In the genomic region with DNA sequence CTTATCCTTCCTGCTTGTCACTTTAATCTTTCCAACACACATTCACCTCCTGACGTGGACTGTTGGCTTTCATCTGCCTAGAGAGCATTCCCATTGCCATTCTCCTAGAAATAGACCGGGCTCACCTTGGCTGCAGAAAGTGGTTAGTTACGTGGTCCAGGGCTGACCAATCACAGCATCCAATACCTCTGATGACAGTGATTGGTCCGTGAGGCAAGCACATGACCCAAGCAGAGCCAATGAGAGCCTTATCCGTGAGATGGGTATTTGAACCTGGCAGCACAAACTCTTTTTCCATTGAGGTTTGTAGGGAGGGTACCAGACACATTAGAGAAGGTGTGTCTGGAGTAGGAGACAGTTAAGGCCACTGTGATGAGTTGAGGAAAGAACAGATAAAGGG, we compare ENCODE assay signal across 16 cellular contexts.
A peak's percentile ranks its signal among the peaks of the same experiment; 100 is the strongest.
DNase-seq lines count a peak whose midpoint lies in the region; ATAC-seq, FAIRE-seq and TF ChIP-seq lines count a peak whose summit lies in the region.
"Had no signal": no experiment of that assay in that cellular context is flagged by ENCODE, and none has a peak within 500 bp of the region (broad histone marks: within the 10 kb centered on the region; RNA-seq: fewer than 3 reads in every experiment).

No MANE protein-coding gene starts in this region.

- H3K27me3 ChIP-seq in HCT116 (ENCODE audit: insufficient read depth, low read length) = 0 out of 2 replicates have a peak, but pooled peaks cover 3% of the 10 kb centered on the region
- H3K27me3 ChIP-seq in GM12878 (replicated peaks in 1 of 2; ENCODE audit: control insufficient read depth in 2 of 2, insufficient read depth in 2 of 2, low read length in 1 of 2) = no peaks in the 10 kb centered on the region
- H3K27me3 ChIP-seq in mesenchymal stem cell (ENCODE audit: control insufficient read depth in 1 of 2, insufficient read depth in 1 of 2, low read length in 2 of 2) = no peaks in the 10 kb centered on the region

- H3K14ac ChIP-seq in mesenchymal stem cell (ENCODE audit: low read length in 2 of 2) = no peak overlapping the region

- ATAC-seq in A549 = no peak
- peak; percentile 54; the same call in 1 of the 2 replicates for ATAC-seq in HCT116
- ATAC-seq in GM12878 = no peak

- no peak overlapping the region for H3K18ac ChIP-seq in mesenchymal stem cell (ENCODE audit: low read depth in 1 of 2, low read length in 2 of 2)

- POLR2A ChIA-PET in A549 (lab: Yijun Ruan, JAX) = no interaction called here
- POLR2A ChIA-PET in HCT116 (lab: Charles Lee) = no interaction called here
- POLR2A ChIA-PET in GM12878 (lab: Charles Lee) = no interaction called here

- H4K8ac ChIP-seq in mesenchymal stem cell (ENCODE audit: low read length) = no peak overlapping the region

- TF ChIP-seq CTCF in A549 (IDR thresholded peaks at IDR 0.05) = no peak
- TF ChIP-seq CTCF in HCT116 (IDR thresholded peaks at IDR 0.05 in 2 of 3, conservative IDR thresholded peaks at IDR 0.05 in 1 of 3; ENCODE audit: borderline replicate concordance in 1 of 3, insufficient read depth in 1 of 3, low read depth in 2 of 3, low read length in 2 of 3) = no peak
- no peak for TF ChIP-seq CTCF in GM12878 (IDR thresholded peaks at IDR 0.05 in 2 of 3, conservative IDR thresholded peaks at IDR 0.05 in 1 of 3; ENCODE audit: control insufficient read depth in 2 of 3, extremely low read depth in 1 of 3, insufficient read depth in 1 of 3, low read depth in 3 of 3, low read length in 3 of 3)
- no peak for TF ChIP-seq CTCF in glutamatergic neuron (IDR thresholded peaks at IDR 0.05; ENCODE audit: partially characterized antibody, unreplicated experiment)

- no peaks in the 10 kb centered on the region for H3K9me3 Mint-ChIP-seq in glutamatergic neuron (ENCODE audit: unreplicated experiment)
- H3K9me3 Mint-ChIP-seq: CD4-positive, alpha-beta T cell had no signal

- no peaks in the 10 kb centered on the region for H3K36me3 ChIP-seq in HCT116 (ENCODE audit: control insufficient read depth in 1 of 2, insufficient read depth in 2 of 2, low read length in 2 of 2)
- H3K36me3 ChIP-seq in GM12878 (ENCODE audit: control insufficient read depth in 2 of 2, insufficient read depth in 2 of 2, low read length in 1 of 2) = no peaks in the 10 kb centered on the region; a peak in 1 of 4 replicates
- peaks cover 0 to 4% of the 10 kb centered on the region in 2 experiments for H3K36me3 ChIP-seq in mesenchymal stem cell (ENCODE audit: control insufficient read depth in 1 of 2, insufficient read depth in 2 of 2, low read depth in 1 of 2, low read length in 2 of 2)

- H3K27ac ChIP-seq in A549 (peak overlapping the region; percentile 91 to 94), HCT116 (ENCODE audit: low read depth, low read length) (no peak overlapping the region), GM12878 (ENCODE audit: control insufficient read depth, insufficient read depth) (no peak overlapping the region), mesenchymal stem cell (ENCODE audit: low read length, poor library complexity, severe bottlenecking) (no peak overlapping the region)

- no peak overlapping the region for H3K4me2 ChIP-seq in A549
- H3K4me2 ChIP-seq in HCT116 (ENCODE audit: low read length) = no peak overlapping the region
- H3K4me2 ChIP-seq in GM12878 (ENCODE audit: control insufficient read depth, insufficient read depth) = no peak overlapping the region
- no peak overlapping the region for H3K4me2 ChIP-seq in mesenchymal stem cell (ENCODE audit: low read length, poor library complexity, severe bottlenecking)

- H3K79me2 ChIP-seq in HCT116 (ENCODE audit: insufficient read depth, low read length) (no peaks in the 10 kb centered on the region), GM12878 (ENCODE audit: control insufficient read depth, insufficient read depth, low read length) (no peaks in the 10 kb centered on the region)

- H3K9me3 ChIP-seq in A549 (peaks cover 7% of the 10 kb centered on the region; the same call in 1 of the 3 replicates), HCT116 (ENCODE audit: control insufficient read depth in 1 of 2, insufficient read depth in 1 of 2, low read depth in 1 of 2, low read length in 2 of 2) (no peaks in the 10 kb centered on the region), GM12878 (replicated peaks; ENCODE audit: control insufficient read depth, insufficient read depth, low read length) (no peaks in the 10 kb centered on the region), mesenchymal stem cell (ENCODE audit: control insufficient read depth, low read length) (no peaks in the 10 kb centered on the region)

- no peaks in the 10 kb centered on the region for H3K36me3 Mint-ChIP-seq in glutamatergic neuron (ENCODE audit: unreplicated experiment)

- H3K9ac ChIP-seq in HCT116 (ENCODE audit: low read length) = no peak overlapping the region
- no peak overlapping the region for H3K9ac ChIP-seq in GM12878 (ENCODE audit: control insufficient read depth, insufficient read depth, low read length)
- H3K9ac ChIP-seq in mesenchymal stem cell (ENCODE audit: low read length) = no peak overlapping the region

- peaks cover 4% of the 10 kb centered on the region for H3K79me1 ChIP-seq in mesenchymal stem cell (replicated peaks; ENCODE audit: low read length, poor library complexity, severe bottlenecking)

- no peak overlapping the region for H3K27ac Mint-ChIP-seq in glutamatergic neuron (ENCODE audit: unreplicated experiment)
- H3K27ac Mint-ChIP-seq: B cell; CD4-positive, alpha-beta T cell had no signal

- no peak overlapping the region for H2BK5ac ChIP-seq in mesenchymal stem cell (ENCODE audit: low read depth, low read length, poor library complexity, severe bottlenecking)

- no peak for TF ChIP-seq POLR2A in A549 (IDR thresholded peaks at IDR 0.05; ENCODE audit: low read length)
- TF ChIP-seq POLR2A in HCT116 (IDR thresholded peaks at IDR 0.05; ENCODE audit: borderline replicate concordance, extremely low read depth, insufficient read depth, insufficient read length) = no peak
- TF ChIP-seq POLR2A in GM12878 (IDR thresholded peaks at IDR 0.05; ENCODE audit: low read depth, low read length) = no peak

- H2BK15ac ChIP-seq in mesenchymal stem cell (ENCODE audit: low read depth, poor library complexity, severe bottlenecking) = no peak overlapping the region

- no peak overlapping the region for H2BK12ac ChIP-seq in mesenchymal stem cell (ENCODE audit: low read length in 2 of 2)

- WGBS in A549 (ENCODE audit: missing lambda C conversion rate) = 91% methylated on average over 5 of the region's 5 CpGs
- WGBS in GM12878 (ENCODE audit: insufficient coverage, insufficient replicate concordance, low lambda C conversion rate, missing lambda C conversion rate) = 67% methylated on average over 5 of the region's 5 CpGs
- 93% methylated on average over 5 of the region's 5 CpGs for WGBS in mesenchymal stem cell

- no peak overlapping the region for H2BK120ac ChIP-seq in mesenchymal stem cell (ENCODE audit: low read depth, low read length)

- no peak overlapping the region for H3K23ac ChIP-seq in mesenchymal stem cell (ENCODE audit: low read length in 2 of 2)

- TF ChIP-seq RAD21 in A549 (conservative IDR thresholded peaks at IDR 0.05 in 1 of 2, IDR thresholded peaks at IDR 0.05 in 1 of 2) (no peak), HCT116 (IDR thresholded peaks at IDR 0.05; ENCODE audit: low read depth) (no peak), GM12878 (IDR thresholded peaks at IDR 0.05; ENCODE audit: insufficient read depth, low read depth, low read length) (no peak)

- no TSS peak for BruUV-seq in HCT116 (replicated peaks; lab: Mats Ljungman, UMichigan)
- BruUV-seq in GM12878 (replicated peaks; lab: Mats Ljungman, UMichigan) = no TSS peak

- no peak overlapping the region for H4K91ac ChIP-seq in mesenchymal stem cell (ENCODE audit: low read length)

- RAD21 ChIA-PET in HCT116 (lab: Charles Lee; ENCODE audit: low non-redundant PET in 1 of 2, low total read pairs in 2 of 2, uncharacterized antibody in 2 of 2, unreplicated experiment in 2 of 2) (no interaction called here), GM12878 (lab: Charles Lee; ENCODE audit: unreplicated experiment) (no interaction called here)

- H3K4me1 Mint-ChIP-seq in glutamatergic neuron (ENCODE audit: low read depth, unreplicated experiment) = no peaks in the 10 kb centered on the region
- H3K4me1 Mint-ChIP-seq: B cell had no signal

- no peaks in the 10 kb centered on the region for H3K9me2 ChIP-seq in HCT116 (ENCODE audit: insufficient read depth)

- no peaks in the 10 kb centered on the region for H3K27me3 Mint-ChIP-seq in glutamatergic neuron (ENCODE audit: unreplicated experiment)
- H3K27me3 Mint-ChIP-seq: B cell; CD4-positive, alpha-beta T cell had no signal

- SMC1A ChIA-PET in GM12878 (lab: Charles Lee; ENCODE audit: uncharacterized antibody, unreplicated experiment) = no interaction called here

- H3K4me1 ChIP-seq in A549 (peaks cover 47% of the 10 kb centered on the region), HCT116 (ENCODE audit: control insufficient read depth in 1 of 2, insufficient read depth in 2 of 2, low read length in 2 of 2) (no peaks in the 10 kb centered on the region), GM12878 (ENCODE audit: control insufficient read depth, insufficient read depth, low read length) (no peaks in the 10 kb centered on the region), mesenchymal stem cell (ENCODE audit: control insufficient read depth, insufficient read depth, low read depth, low read length) (peaks cover 3% of the 10 kb centered on the region)

- no peak for FAIRE-seq in A549 (lab: Jason Lieb, UNC)
- FAIRE-seq in GM12878 (lab: Jason Lieb, UNC) = no peak
- FAIRE-seq: D721Med, H54 had no signal

- CTCF ChIA-PET in A549 (lab: Yijun Ruan, JAX) (no interaction called here), HCT116 (lab: Charles Lee) (no interaction called here), GM12878 (lab: Yijun Ruan, JAX) (no interaction called here)

- H3K4ac ChIP-seq in mesenchymal stem cell (ENCODE audit: low read depth in 1 of 2, low read length in 2 of 2) = no peak overlapping the region

- DNase-seq in A549 (ENCODE audit: low read depth in 1 of 2, low spot score in 1 of 2) = no peak
- DNase-seq in HCT116 (ENCODE audit: low read depth, low spot score) = no peak
- DNase-seq in GM12878 (ENCODE audit: low read depth, low spot score) = no peak
- DNase-seq in mesenchymal stem cell = no peak
- DNase-seq in glutamatergic neuron = no peak
- no peak for DNase-seq in activated effector memory CD4-positive, alpha-beta T cell treated with Interleukin-2 at 50 U/mL for 16 hours
- DNase-seq in KBM-7 = no peak
- no peak for DNase-seq in NCI-H226
- DNase-seq: C1 segment of cervical spinal cord; CD4-positive, alpha-beta T cell; DMS153; DND-41; GDM1 had no signal

- intact Hi-C loops in HCT116 (cut with micrococcal nuclease) (no loop called here), GM12878 (cut with micrococcal nuclease; ENCODE audit: unreplicated experiment) (no loop called here)

- H4K20me1 ChIP-seq in HCT116 (ENCODE audit: insufficient read depth) (no peaks in the 10 kb centered on the region), GM12878 (ENCODE audit: control insufficient read depth, insufficient read depth) (no peaks in the 10 kb centered on the region)

- no peak for TF ChIP-seq EP300 in A549 (IDR thresholded peaks at IDR 0.05)
- no peak for TF ChIP-seq EP300 in GM12878 (IDR thresholded peaks at IDR 0.05; ENCODE audit: borderline replicate concordance in 1 of 2, control insufficient read depth in 1 of 2, low read depth in 2 of 2, low read length in 2 of 2)

- H2AFZ ChIP-seq in HCT116 (ENCODE audit: low read depth, low read length, poor library complexity, severe bottlenecking) (no peak overlapping the region), GM12878 (ENCODE audit: control insufficient read depth, low read depth, low read length) (no peak overlapping the region), mesenchymal stem cell (ENCODE audit: low read depth, low read length) (no peak overlapping the region)

- no peak overlapping the region for H3K4me3 Mint-ChIP-seq in glutamatergic neuron (ENCODE audit: unreplicated experiment)
- H3K4me3 Mint-ChIP-seq: B cell; CD4-positive, alpha-beta T cell had no signal

- in situ Hi-C loops in GM12878 (cut with MboI) = no loop called here
- in situ Hi-C loops in KBM-7 (cut with MboI; ENCODE audit: low pct_unique_long_range_greater_than_20kb, low sequenced_read_pairs) = no loop called here

- H2AK5ac ChIP-seq in mesenchymal stem cell (ENCODE audit: low read length, severe bottlenecking) = peak overlapping the region; percentile 7

- H3K4me3 ChIP-seq in A549 = no peak overlapping the region
- no peak overlapping the region for H3K4me3 ChIP-seq in HCT116 (replicated peaks in 1 of 2; ENCODE audit: low read depth in 1 of 2, low read length in 2 of 2)
- no peak overlapping the region for H3K4me3 ChIP-seq in GM12878
- no peak overlapping the region for H3K4me3 ChIP-seq in mesenchymal stem cell (ENCODE audit: insufficient read depth in 1 of 2, low read depth in 1 of 2, low read length in 2 of 2)

Comparison
In these comparisons a context has a peak if more than half of its experiments do, and no peak if none do; other contexts are left out.
1. H3K27ac ChIP-seq: peak in A549 (2 of 2); none in HCT116 (single experiment), GM12878 (single experiment) and mesenchymal stem cell (single experiment).